Comparison of ENCODE assay signal across 16 cellular contexts in genomic region chr9:95641591-95641990, GRCh38.
DNase-seq lines count a peak whose midpoint lies in the region; ATAC-seq lines count a peak whose summit lies in the region.
"Had no signal": no experiment of that assay in that cellular context is flagged by ENCODE, and none has a peak within 500 bp of the region (broad histone marks: within the 10 kb centered on the region; RNA-seq: fewer than 3 reads in every experiment).

No MANE protein-coding gene starts in this region.

- peaks cover 0 to 4% (median 0%) of the 10 kb centered on the region in 5 donors for H3K36me3 Mint-ChIP-seq in naive thymus-derived CD4-positive, alpha-beta T cell
- H3K36me3 Mint-ChIP-seq: CD14-positive monocyte had no signal

- no peak overlapping the region for H3K27ac ChIP-seq in naive thymus-derived CD4-positive, alpha-beta T cell (ENCODE audit: low read depth, low read length)
- H3K27ac ChIP-seq: A549, cardiac muscle cell had no signal

- H3K4me3 ChIP-seq in naive thymus-derived CD4-positive, alpha-beta T cell (ENCODE audit: low read length) = no peak overlapping the region
- H3K4me3 ChIP-seq: A549, cardiac muscle cell had no signal

- H3K9me3 Mint-ChIP-seq in naive thymus-derived CD4-positive, alpha-beta T cell = peaks cover 0 to 12% (median 4%) of the 10 kb centered on the region in 11 donors

- intact Hi-C loops in naive thymus-derived CD4-positive, alpha-beta T cell (cut with micrococcal nuclease) = no loop called here

- H3K9me3 ChIP-seq in naive thymus-derived CD4-positive, alpha-beta T cell (ENCODE audit: control insufficient read depth in 2 of 3, low read length in 3 of 3) = no peaks in the 10 kb centered on the region
- H3K9me3 ChIP-seq: A549 had no signal

- H3K27me3 Mint-ChIP-seq in naive thymus-derived CD4-positive, alpha-beta T cell = peaks cover 0 to 31% (median 4%) of the 10 kb centered on the region in 5 donors

- H3K4me1 ChIP-seq in naive thymus-derived CD4-positive, alpha-beta T cell (ENCODE audit: control insufficient read depth in 2 of 2, insufficient read depth in 2 of 2, low read length in 2 of 2) = no peaks in the 10 kb centered on the region
- H3K4me1 ChIP-seq: A549 had no signal

- in situ Hi-C loops in SK-MEL-5 (cut with HindIII; ENCODE audit: low pct_unique_long_range_greater_than_20kb, low sequenced_read_pairs) = no loop called here

- CTCF ChIA-PET in naive thymus-derived CD4-positive, alpha-beta T cell (lab: Charles Lee) = no interaction called here

- peaks cover 0 to 7% of the 10 kb centered on the region in 2 donors for H3K27me3 ChIP-seq in naive thymus-derived CD4-positive, alpha-beta T cell (ENCODE audit: control insufficient read depth in 2 of 2, insufficient read depth in 2 of 2, low read length in 2 of 2)
- H3K27me3 ChIP-seq: cardiac muscle cell had no signal

- POLR2A ChIA-PET in naive thymus-derived CD4-positive, alpha-beta T cell (lab: Charles Lee) = no interaction called here

- H3K27ac Mint-ChIP-seq in naive thymus-derived CD4-positive, alpha-beta T cell = no peak overlapping the region
- H3K27ac Mint-ChIP-seq: activated T-helper 1 cell treated with anti-CD3 and anti-CD28 coated beads, Interleukin-12 subunit alpha, Interleukin-12 subunit beta, Interleukin-2, Interleukin-4 antibody, amounts not matched to agents 30 ng/mL and 10 ng/mL and 1 ng/mL, durations not matched to agents 14 hours and 24 hours and 36 hours; CD14-positive monocyte had no signal

- no peak for ATAC-seq in GM19023 (IDR thresholded peaks at IDR 0.05; ENCODE audit: unreplicated experiment)
- ATAC-seq in naive thymus-derived CD4-positive, alpha-beta T cell = no peak
- ATAC-seq: A549; stimulated activated naive CD8-positive, alpha-beta T cell treated with anti-CD3 and anti-CD28 coated beads, Interleukin-15, Interleukin-2, amounts not matched to agents 100 U/mL and 50 U/mL, for 24 hours had no signal

- peaks cover 0 to 2% (median 0%) of the 10 kb centered on the region in 7 donors for H3K4me1 Mint-ChIP-seq in naive thymus-derived CD4-positive, alpha-beta T cell
- H3K4me1 Mint-ChIP-seq: CD14-positive monocyte had no signal

- DNase-seq in NCI-H345 (lab: John Stamatoyannopoulos, UW) (peak; percentile 22), NCI-H345 treated with DMSO at 0.1 percent for 48 hours (lab: John Stamatoyannopoulos, UW; ENCODE audit: unreplicated experiment) (no peak), NCI-H1694 (lab: John Stamatoyannopoulos, UW) (peak; percentile 45), SK-MEL-5 (ENCODE audit: low read depth, low spot score) (peak; percentile 40), lung microvascular endothelial cell (ENCODE audit: low read depth in 2 of 2) (peak; percentile 20 to 52), hypothalamus (lab: John Stamatoyannopoulos, UW) (no peak)
- DNase-seq in naive thymus-derived CD4-positive, alpha-beta T cell = no peak
- DNase-seq: NCI-H187 treated with DMSO at 0.1 percent for 48 hours; SIG-M5; stimulated activated naive CD8-positive, alpha-beta T cell treated with anti-CD3 and anti-CD28 coated beads, Interleukin-15, Interleukin-2, amounts not matched to agents 100 U/mL and 50 U/mL, for 24 hours had no signal

- H3K4me3 Mint-ChIP-seq in naive thymus-derived CD4-positive, alpha-beta T cell = no peak overlapping the region
- H3K4me3 Mint-ChIP-seq: activated T-helper 1 cell treated with anti-CD3 and anti-CD28 coated beads, Interleukin-12 subunit alpha, Interleukin-12 subunit beta, Interleukin-2, Interleukin-4 antibody, amounts not matched to agents 30 ng/mL and 10 ng/mL and 1 ng/mL, durations not matched to agents 14 hours and 24 hours and 36 hours; CD14-positive monocyte; neural crest cell had no signal

- no peaks in the 10 kb centered on the region for H3K36me3 ChIP-seq in naive thymus-derived CD4-positive, alpha-beta T cell (ENCODE audit: control insufficient read depth in 2 of 3, insufficient read depth in 3 of 3, low read length in 3 of 3)
- H3K36me3 ChIP-seq: cardiac muscle cell had no signal

Comparison
In these comparisons a context has a peak if more than half of its experiments do, and no peak if none do; other contexts are left out.
1. DNase-seq: peak in NCI-H345 (single experiment), NCI-H1694 (single experiment), SK-MEL-5 (single experiment) and lung microvascular endothelial cell (2 of 2); none in NCI-H345 treated with DMSO at 0.1 percent for 48 hours (single experiment), hypothalamus (0 of 51) and naive thymus-derived CD4-positive, alpha-beta T cell (0 of 9).